21 cellular contexts compared by ENCODE assay signal in genomic region chr15:93001156-93001555, GRCh38.
DNase-seq lines count a peak whose midpoint lies in the region; ATAC-seq and TF ChIP-seq lines count a peak whose summit lies in the region.
"Had no signal": no experiment of that assay in that cellular context is flagged by ENCODE, and none has a peak within 500 bp of the region (broad histone marks: within the 10 kb centered on the region; RNA-seq: fewer than 3 reads in every experiment).

No MANE protein-coding gene starts in this region.

- peaks cover 3% of the 10 kb centered on the region; the same call in 1 of the 2 replicates for H4K20me1 ChIP-seq in GM23338 (replicated peaks; ENCODE audit: insufficient read depth)

- H3K27ac Mint-ChIP-seq in stimulated activated naive CD8-positive, alpha-beta T cell treated with anti-CD3 and anti-CD28 coated beads, Interleukin-15, amount 100 ng/mL, for 72 hours, result peak overlapping the region; percentile 27 to 36
- peak overlapping the region in 5 of 9 donors; percentile 12 to 83 (median 25) for H3K27ac Mint-ChIP-seq in naive thymus-derived CD4-positive, alpha-beta T cell
- H3K27ac Mint-ChIP-seq in GM23338, result no peak overlapping the region

- no peak for DNase-seq in stimulated activated naive CD8-positive, alpha-beta T cell treated with anti-CD3 and anti-CD28 coated beads, Interleukin-15, amount 100 ng/mL, for 72 hours
- no peak for DNase-seq in stimulated activated naive CD8-positive, alpha-beta T cell treated with anti-CD3 and anti-CD28 coated beads, Interleukin-15, Interleukin-2, amounts not matched to agents 100 U/mL and 50 U/mL, for 24 hours
- DNase-seq in amniotic epithelial cell (ENCODE audit: low read depth) (peak; percentile 11), activated gamma-delta T cell treated with Interleukin-2 at 50 U/mL for 16 hours (no peak), GM23338 (ENCODE audit: low spot score) (no peak)
- DNase-seq in naive thymus-derived CD4-positive, alpha-beta T cell, result no peak
- no peak for DNase-seq in activated effector memory CD4-positive, alpha-beta T cell treated with anti-CD3 and anti-CD28 coated beads, Interleukin-2, amount 50 U/mL, for 16 hours
- DNase-seq: BE2C; DMS79; NCI-H1105; NCI-H146; NCI-H2029; NCI-H226; NCI-H510A treated with DMSO at 0.1 percent for 48 hours; NCI-H774; NK-92 treated with Interleukin-12 subunit alpha and Interleukin-12 subunit beta, amount 100 ng/mL, for 24 hours; SIG-M5 had no signal

- H3K36me3 ChIP-seq in naive thymus-derived CD4-positive, alpha-beta T cell (ENCODE audit: control insufficient read depth in 2 of 3, insufficient read depth in 3 of 3, low read length in 3 of 3), result peaks cover 52 to 92% (median 53%) of the 10 kb centered on the region in 3 experiments
- peaks cover 85% of the 10 kb centered on the region for H3K36me3 ChIP-seq in GM23338 (ENCODE audit: insufficient read depth)

- TF ChIP-seq CTCF in GM23338 (conservative IDR thresholded peaks at IDR 0.05; ENCODE audit: low read depth in 2 of 2), result no peak

- no peak for ATAC-seq in stimulated activated naive CD8-positive, alpha-beta T cell treated with anti-CD3 and anti-CD28 coated beads, Interleukin-15, amount 100 ng/mL, for 72 hours
- ATAC-seq in stimulated activated naive CD8-positive, alpha-beta T cell treated with anti-CD3 and anti-CD28 coated beads, Interleukin-15, Interleukin-2, amounts not matched to agents 100 U/mL and 50 U/mL, for 24 hours, result no peak
- no peak for ATAC-seq in naive thymus-derived CD4-positive, alpha-beta T cell
- ATAC-seq in GM23338, result no peak

- no peak overlapping the region for H3K4me3 ChIP-seq in naive thymus-derived CD4-positive, alpha-beta T cell (ENCODE audit: low read length)
- no peak overlapping the region for H3K4me3 ChIP-seq in GM23338
- H3K4me3 ChIP-seq: GM23248, HAP-1 had no signal

- no peaks in the 10 kb centered on the region for H3K9me2 ChIP-seq in GM23338 (ENCODE audit: insufficient read depth)

- H3K9me3 Mint-ChIP-seq in stimulated activated naive CD8-positive, alpha-beta T cell treated with anti-CD3 and anti-CD28 coated beads, Interleukin-15, amount 100 ng/mL, for 72 hours, result no peaks in the 10 kb centered on the region
- peaks cover 0 to 6% (median 0%) of the 10 kb centered on the region in 11 donors for H3K9me3 Mint-ChIP-seq in naive thymus-derived CD4-positive, alpha-beta T cell
- H3K9me3 Mint-ChIP-seq in GM23338, result no peaks in the 10 kb centered on the region

- H3K27me3 ChIP-seq in naive thymus-derived CD4-positive, alpha-beta T cell (ENCODE audit: control insufficient read depth in 2 of 2, insufficient read depth in 2 of 2, low read length in 2 of 2), result no peaks in the 10 kb centered on the region
- H3K27me3 ChIP-seq in GM23338 (ENCODE audit: insufficient read depth), result no peaks in the 10 kb centered on the region
- H3K27me3 ChIP-seq: BE2C had no signal

- H3F3A ChIP-seq in GM23338 (replicated peaks; ENCODE audit: low read depth), result no peaks in the 10 kb centered on the region

- H3K79me2 ChIP-seq in GM23338 (replicated peaks; ENCODE audit: insufficient read depth), result no peaks in the 10 kb centered on the region

- H3K4me2 ChIP-seq in GM23338, result no peak overlapping the region
- H3K4me2 ChIP-seq: KMS-11 had no signal

- no peak overlapping the region for H3K27ac ChIP-seq in naive thymus-derived CD4-positive, alpha-beta T cell (ENCODE audit: low read depth, low read length)
- H3K27ac ChIP-seq in GM23338 (ENCODE audit: low read depth), result no peak overlapping the region
- H3K27ac ChIP-seq: GM23248, KMS-11, RWPE1 had no signal

- intact Hi-C loops in naive thymus-derived CD4-positive, alpha-beta T cell (cut with micrococcal nuclease), result no loop called here

- no peaks in the 10 kb centered on the region for H3K4me1 ChIP-seq in naive thymus-derived CD4-positive, alpha-beta T cell (ENCODE audit: control insufficient read depth in 2 of 2, insufficient read depth in 2 of 2, low read length in 2 of 2)
- no peaks in the 10 kb centered on the region for H3K4me1 ChIP-seq in GM23338 (ENCODE audit: insufficient read depth)
- H3K4me1 ChIP-seq: BE2C had no signal

- POLR2A ChIA-PET in naive thymus-derived CD4-positive, alpha-beta T cell (lab: Charles Lee), result interaction anchor here (0.6 to 1.9 kb wide), 2 partner anchors 9 to 10 kb away, joined by 3 to 5 read pairs; no protein-coding TSS in a partner anchor

- peaks cover 34 to 82% (median 58%) of the 10 kb centered on the region in 5 donors for H3K36me3 Mint-ChIP-seq in naive thymus-derived CD4-positive, alpha-beta T cell
- H3K36me3 Mint-ChIP-seq in GM23338 (ENCODE audit: low read depth), result peaks cover 94% of the 10 kb centered on the region

- H3K9me3 ChIP-seq in naive thymus-derived CD4-positive, alpha-beta T cell (ENCODE audit: control insufficient read depth in 2 of 3, low read length in 3 of 3), result no peaks in the 10 kb centered on the region
- H3K9me3 ChIP-seq: BE2C, HAP-1 had no signal

- H3K27me3 Mint-ChIP-seq in stimulated activated naive CD8-positive, alpha-beta T cell treated with anti-CD3 and anti-CD28 coated beads, Interleukin-15, amount 100 ng/mL, for 72 hours, result no peaks in the 10 kb centered on the region
- H3K27me3 Mint-ChIP-seq in naive thymus-derived CD4-positive, alpha-beta T cell, result no peaks in the 10 kb centered on the region
- peaks cover 1% of the 10 kb centered on the region for H3K27me3 Mint-ChIP-seq in GM23338 (ENCODE audit: insufficient read depth, low read depth, poor library complexity)

- CTCF ChIA-PET in naive thymus-derived CD4-positive, alpha-beta T cell (lab: Charles Lee), result no interaction called here

- no peak overlapping the region for H2AFZ ChIP-seq in GM23338
- H2AFZ ChIP-seq: GM23248 had no signal

- no peak overlapping the region for H3K4me3 Mint-ChIP-seq in stimulated activated naive CD8-positive, alpha-beta T cell treated with anti-CD3 and anti-CD28 coated beads, Interleukin-15, amount 100 ng/mL, for 72 hours
- no peak overlapping the region for H3K4me3 Mint-ChIP-seq in naive thymus-derived CD4-positive, alpha-beta T cell
- H3K4me3 Mint-ChIP-seq in GM23338, result no peak overlapping the region

- no peaks in the 10 kb centered on the region for H3K4me1 Mint-ChIP-seq in stimulated activated naive CD8-positive, alpha-beta T cell treated with anti-CD3 and anti-CD28 coated beads, Interleukin-15, amount 100 ng/mL, for 72 hours
- peaks cover 2 to 40% (median 28%) of the 10 kb centered on the region in 7 donors for H3K4me1 Mint-ChIP-seq in naive thymus-derived CD4-positive, alpha-beta T cell
- H3K4me1 Mint-ChIP-seq in GM23338, result no peaks in the 10 kb centered on the region

TF ChIP-seq in GM23338, 12 proteins besides CTCF, POLR2A, EP300 and RAD21:
- TF ChIP-seq EZH2 (IDR thresholded peaks at IDR 0.05; ENCODE audit: low read depth, unreplicated experiment) (no peak), REST (IDR thresholded peaks at IDR 0.05; ENCODE audit: unreplicated experiment) (no peak)
